Comparison of ENCODE assay signal across 30 cellular contexts in the genomic region with DNA sequence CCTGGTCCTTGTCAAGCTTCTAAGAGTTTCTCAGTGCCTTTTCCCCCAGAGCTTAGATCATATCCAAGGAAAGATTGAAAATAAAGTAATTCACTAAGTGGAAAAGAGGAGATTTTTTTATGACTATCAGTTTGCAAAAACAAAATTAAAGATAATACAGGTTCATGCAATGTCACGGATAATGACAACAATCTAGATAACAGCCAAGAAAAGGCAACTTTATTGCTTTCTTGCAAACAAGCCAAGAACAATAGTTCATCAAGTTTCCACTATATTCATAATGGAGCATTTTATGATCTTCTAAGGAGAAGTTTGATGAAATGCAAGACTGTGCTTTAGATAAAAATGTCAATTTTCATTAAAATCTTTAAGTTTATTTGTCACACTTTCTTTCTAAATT.
"Had no signal": no experiment of that assay in that cellular context is flagged by ENCODE, and none has a peak within 500 bp of the region (broad histone marks: within the 10 kb centered on the region; RNA-seq: fewer than 3 reads in every experiment).

No MANE protein-coding gene starts in this region.

- H3K4me3 ChIP-seq: esophagus muscularis mucosa, gastroesophageal sphincter, heart right ventricle had no signal

- H3K27ac ChIP-seq: esophagus muscularis mucosa, gastroesophageal sphincter, heart right ventricle had no signal

- H3K36me3 ChIP-seq: esophagus muscularis mucosa, gastroesophageal sphincter, heart right ventricle had no signal

- ATAC-seq: activated CD4-positive, alpha-beta T cell treated with anti-CD3 and anti-CD28 coated beads for 36 hours; activated CD8-positive, alpha-beta memory T cell treated with anti-CD3 and anti-CD28 coated beads, Interleukin-2, amount 10 ng/mL, durations not matched to agents 7 days and 5 days; activated CD8-positive, alpha-beta T cell treated with anti-CD3 and anti-CD28 coated beads, Interleukin-2, amount 10 ng/mL, durations not matched to agents 7 days and 5 days; activated naive CD4-positive, alpha-beta T cell treated with anti-CD3 and anti-CD28 coated beads, Interleukin-2, amount 50 U/mL, for 72 hours; activated T-cell treated with anti-CD3 and anti-CD28 coated beads, Interleukin-2, amount 50 U/mL, for 72 hours; gastroesophageal sphincter; heart right ventricle; T-helper 17 cell had no signal

- DNase-seq: activated CD4-positive, alpha-beta memory T cell treated with anti-CD3 and anti-CD28 coated beads for 36 hours; activated CD4-positive, alpha-beta T cell treated with anti-CD3 and anti-CD28 coated beads for 36 hours; activated CD4-positive, alpha-beta T cell treated with anti-CD3 and anti-CD28 coated beads, Interleukin-2, amount 10 ng/mL, durations not matched to agents 24 days and 14 days; activated CD4-positive, CD25-positive, alpha-beta regulatory T cell; activated CD4-positive, CD25-positive, alpha-beta regulatory T cell treated with anti-CD3 and anti-CD28 coated beads, Interleukin-2, amount 50 U/mL, for 72 hours; activated CD8-positive, alpha-beta memory T cell treated with anti-CD3 and anti-CD28 coated beads, Interleukin-2, amount 10 ng/mL, durations not matched to agents 7 days and 5 days; activated CD8-positive, alpha-beta memory T cell treated with anti-CD3 and anti-CD28 coated beads, Interleukin-2, amount 50 U/mL, for 48 hours; activated CD8-positive, alpha-beta T cell treated with anti-CD3 and anti-CD28 coated beads, Interleukin-2, amount 10 ng/mL, durations not matched to agents 7 days and 5 days; activated gamma-delta T cell; activated naive CD4-positive, alpha-beta T cell; activated naive CD4-positive, alpha-beta T cell treated with anti-CD3 and anti-CD28 coated beads, Interleukin-2, amount 10 ng/mL, durations not matched to agents 7 days and 5 days; activated T-cell treated with anti-CD3 and anti-CD28 coated beads for 4 hours; activated T-cell treated with anti-CD3 and anti-CD28 coated beads, Interleukin-2, amount 50 U/mL, for 24 hours; activated T-cell treated with anti-CD3 and anti-CD28 coated beads, Interleukin-2, amount 50 U/mL, for 72 hours; amniotic stem cell; anterior cingulate cortex; caudate nucleus; cortex of kidney; dermis blood vessel endothelial cell; effector CD4-positive, alpha-beta T cell; erythroblast; foreskin melanocyte; heart right ventricle; T-helper 1 cell; T-helper 17 cell had no signal

- FAIRE-seq: astrocyte, colon had no signal

- H3K9me3 ChIP-seq: esophagus muscularis mucosa, gastroesophageal sphincter, heart right ventricle had no signal

- H3K27me3 ChIP-seq: esophagus muscularis mucosa, gastroesophageal sphincter had no signal
